17 cellular contexts compared by ENCODE assay signal in the genomic region with DNA sequence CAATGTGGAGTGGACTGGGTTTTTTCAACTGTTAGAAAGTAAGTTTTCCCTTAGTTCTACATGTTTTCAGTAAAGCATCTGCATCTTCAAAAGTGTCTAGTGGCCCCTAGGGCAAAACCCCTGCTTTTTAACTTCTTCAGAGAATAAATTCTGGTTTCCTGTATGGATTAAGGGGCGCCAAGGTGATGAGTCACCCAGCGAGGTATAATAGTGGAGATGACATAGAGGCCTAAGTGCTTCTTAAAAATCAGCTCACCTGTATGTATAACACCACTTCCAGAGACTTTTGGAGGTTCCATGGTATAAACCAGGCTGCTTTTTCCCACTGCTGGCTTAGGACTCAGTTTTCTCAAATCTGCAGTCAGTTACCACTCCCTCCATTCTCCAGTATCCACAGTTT.
"Had no signal": no experiment of that assay in that cellular context is flagged by ENCODE, and none has a peak within 500 bp of the region (broad histone marks: within the 10 kb centered on the region; RNA-seq: fewer than 3 reads in every experiment).

No MANE protein-coding gene starts in this region.

- H3K27me3 Mint-ChIP-seq: progenitor cell of endocrine pancreas had no signal

- H3K4me1 Mint-ChIP-seq: neural crest cell; stimulated activated naive B cell treated with anti-CD40 and anti-IgM and Interleukin-4, amounts not matched to agents 10 μg/mL and 1 μg/mL and 100 μg/mL, for 72 hours had no signal

- H3K4me3 Mint-ChIP-seq: natural killer cell treated with Interleukin-12 subunit alpha and Interleukin-12 subunit beta and Interleukin-15 and Interleukin-18, amount 100 ng/mL, for 72 hours; neural crest cell; stimulated activated naive B cell treated with anti-CD40 and anti-IgM and Interleukin-4, amounts not matched to agents 10 μg/mL and 1 μg/mL and 100 μg/mL, for 72 hours; stimulated activated naive CD8-positive, alpha-beta T cell treated with anti-CD3 and anti-CD28 coated beads, Interleukin-15, Interleukin-2, amounts not matched to agents 100 ng/mL and 50 ng/mL, for 24 hours had no signal

- H3K27ac ChIP-seq: coronary artery, lower lobe of right lung, neutrophil, parathyroid adenoma, right lobe of liver, thoracic aorta, tibial nerve, upper lobe of left lung had no signal

- H3K9ac ChIP-seq: parathyroid adenoma had no signal

- ATAC-seq: left ventricle myocardium superior; lower lobe of right lung; natural killer cell treated with Interleukin-12 subunit alpha and Interleukin-12 subunit beta and Interleukin-15 and Interleukin-18, amount 100 ng/mL, for 72 hours; right lobe of liver; stimulated activated naive B cell treated with anti-CD40 and anti-IgM and Interleukin-4, amounts not matched to agents 10 μg/mL and 1 μg/mL and 100 μg/mL, for 72 hours had no signal

- H3K36me3 ChIP-seq: lower lobe of right lung, neutrophil, right lobe of liver, thoracic aorta, tibial nerve, upper lobe of left lung had no signal

- H3K9me3 ChIP-seq: lower lobe of right lung, neutrophil, right lobe of liver, thoracic aorta, upper lobe of left lung had no signal

- H3K27me3 ChIP-seq: right lobe of liver, tibial nerve, upper lobe of left lung had no signal

- H3K9me3 Mint-ChIP-seq: natural killer cell treated with Interleukin-12 subunit alpha and Interleukin-12 subunit beta and Interleukin-15 and Interleukin-18, amount 100 ng/mL, for 72 hours; neural crest cell; stimulated activated naive CD8-positive, alpha-beta T cell treated with anti-CD3 and anti-CD28 coated beads, Interleukin-15, Interleukin-2, amounts not matched to agents 100 ng/mL and 50 ng/mL, for 24 hours had no signal

- H3K36me3 Mint-ChIP-seq: natural killer cell treated with Interleukin-12 subunit alpha and Interleukin-12 subunit beta and Interleukin-15 and Interleukin-18, amount 100 ng/mL, for 72 hours; stimulated activated naive B cell treated with anti-CD40 and anti-IgM and Interleukin-4, amounts not matched to agents 10 μg/mL and 1 μg/mL and 100 μg/mL, for 72 hours had no signal

- H3K27ac Mint-ChIP-seq: natural killer cell treated with Interleukin-12 subunit alpha and Interleukin-12 subunit beta and Interleukin-15 and Interleukin-18, amount 100 ng/mL, for 72 hours; progenitor cell of endocrine pancreas; stimulated activated naive B cell treated with anti-CD40 and anti-IgM and Interleukin-4, amounts not matched to agents 10 μg/mL and 1 μg/mL and 100 μg/mL, for 72 hours; stimulated activated naive CD8-positive, alpha-beta T cell treated with anti-CD3 and anti-CD28 coated beads, Interleukin-15, Interleukin-2, amounts not matched to agents 100 ng/mL and 50 ng/mL, for 24 hours had no signal

- DNase-seq: left ventricle myocardium superior; lower lobe of right lung; right lobe of liver; small intestine; stimulated activated CD4-positive, alpha-beta T cell treated with anti-CD3 and anti-CD28 coated beads, Interleukin-15, amount 100 ng/mL, for 24 hours; stimulated activated CD4-positive, alpha-beta T cell treated with anti-CD3 and anti-CD28 coated beads, Interleukin-2, amount 100 ng/mL, for 48 hours; stimulated activated naive B cell treated with anti-CD40 and anti-IgM and Interleukin-4, amounts not matched to agents 10 μg/mL and 1 μg/mL and 100 μg/mL, for 72 hours; upper lobe of left lung had no signal

- H3K4me3 ChIP-seq: coronary artery, lower lobe of right lung, right lobe of liver, thoracic aorta, tibial nerve, upper lobe of left lung had no signal

- H2AFZ ChIP-seq: parathyroid adenoma had no signal

- H3K4me1 ChIP-seq: lower lobe of right lung, right lobe of liver, tibial nerve, upper lobe of left lung had no signal
